ENCODE assay signal across 27 cellular contexts in the genomic region with DNA sequence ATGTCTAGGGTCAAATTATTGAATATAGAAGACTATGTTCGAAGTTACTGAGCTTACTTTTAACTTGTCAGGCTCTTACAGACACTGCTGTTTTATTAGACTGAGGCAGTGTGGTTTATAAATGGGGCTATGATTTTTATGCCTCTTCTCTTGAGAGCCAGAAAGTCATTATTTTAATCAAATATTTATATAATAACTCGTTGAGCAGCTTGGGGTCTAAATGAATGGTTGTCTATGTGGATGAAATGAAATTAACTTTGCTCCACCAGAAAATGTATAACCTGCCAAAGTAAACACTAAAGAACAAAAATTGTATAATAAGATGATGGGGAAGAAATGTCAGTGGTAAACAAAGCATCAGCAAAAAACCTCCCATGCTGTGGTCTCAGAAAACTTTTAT.
"Had no signal": no experiment of that assay in that cellular context is flagged by ENCODE, and none has a peak within 500 bp of the region (broad histone marks: within the 10 kb centered on the region; RNA-seq: fewer than 3 reads in every experiment).

No MANE protein-coding gene starts in this region.

- DNase-seq: Kasumi-1, KG1, MM.1S, MV-4-11, NCI-H1092, NCI-H1417 treated with DMSO at 0.1 percent for 48 hours, NCI-H1436 treated with DMSO at 0.1 percent for 48 hours, NCI-H1694 treated with DMSO at 0.1 percent for 48 hours, NCI-H187 treated with DMSO at 0.1 percent for 48 hours, NCI-H2029, NCI-H2171 treated with DMSO at 0.1 percent for 48 hours, NCI-H2227 treated with DMSO at 0.1 percent for 48 hours, NCI-H345, NCI-H446, NCI-H510A treated with DMSO at 0.1 percent for 48 hours, NCI-H524 treated with DMSO at 0.1 percent for 48 hours, NCI-H526 treated with DMSO at 0.1 percent for 48 hours, NCI-H774, PC-9, SHP77, SIG-M5, SJCRH30, SK-N-SH, SW 1271, T-helper 1 cell had no signal

- ATAC-seq: Panc1, Right ventricle myocardium inferior had no signal
